12 cellular contexts compared by ENCODE assay signal in the genomic region with DNA sequence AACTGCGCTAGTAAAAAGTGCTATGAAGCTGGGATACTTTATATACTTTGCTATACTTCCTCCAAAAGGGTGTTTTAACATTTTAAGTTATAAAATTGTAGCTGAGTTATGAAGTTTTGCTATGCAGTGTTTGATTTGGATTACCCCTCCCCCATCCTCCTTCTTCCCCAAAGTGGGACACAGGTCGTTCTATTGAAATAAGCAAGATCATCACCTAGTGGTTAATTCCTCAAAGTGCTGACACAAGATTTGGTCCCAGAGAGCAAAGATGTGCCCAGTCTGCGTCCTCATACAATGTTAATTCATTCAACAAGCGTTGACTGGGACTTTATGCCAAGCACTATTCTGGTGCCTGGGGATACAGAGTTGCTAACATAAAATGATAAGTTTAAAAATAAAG.
DNase-seq lines count a peak whose midpoint lies in the region; ATAC-seq and TF ChIP-seq lines count a peak whose summit lies in the region.
"Had no signal": no experiment of that assay in that cellular context is flagged by ENCODE, and none has a peak within 500 bp of the region (broad histone marks: within the 10 kb centered on the region; RNA-seq: fewer than 3 reads in every experiment).

No MANE protein-coding gene starts in this region.

- POLR2A ChIA-PET in HEK293 (lab: Yijun Ruan, JAX): no interaction called here

- CTCF ChIA-PET in HEK293 (lab: Yijun Ruan, JAX): interaction anchor here (0.5 to 1.5 kb wide), 12 partner anchors 12 to 1524 kb away, joined by 3 to 7 read pairs (median 3); no protein-coding TSS in a partner anchor

- no peaks in the 10 kb centered on the region for H3K27me3 Mint-ChIP-seq in activated naive CD8-positive, alpha-beta T cell treated with anti-CD3 and anti-CD28 coated beads for 36 hours
- H3K27me3 Mint-ChIP-seq: activated naive CD8-positive, alpha-beta T cell treated with anti-CD3 and anti-CD28 coated beads, Interleukin-2, amount 50 U/mL, for 24 hours had no signal

- H3K27ac ChIP-seq in HEK293 (ENCODE audit: extremely low read depth, low read depth, low read length): no peak overlapping the region
- no peak overlapping the region for H3K27ac ChIP-seq in WERI-Rb-1
- H3K27ac ChIP-seq: SK-N-MC had no signal

- no peak overlapping the region for H3K4me3 Mint-ChIP-seq in activated naive CD8-positive, alpha-beta T cell treated with anti-CD3 and anti-CD28 coated beads for 36 hours
- H3K4me3 Mint-ChIP-seq: activated naive CD8-positive, alpha-beta T cell treated with anti-CD3 and anti-CD28 coated beads, Interleukin-2, amount 50 U/mL, for 24 hours had no signal

- H3K36me3 Mint-ChIP-seq in activated naive CD8-positive, alpha-beta T cell treated with anti-CD3 and anti-CD28 coated beads for 36 hours: no peaks in the 10 kb centered on the region

- H3K4me1 ChIP-seq in HEK293 (ENCODE audit: control insufficient read depth, insufficient read depth, low read length): no peaks in the 10 kb centered on the region

- H3K9me3 ChIP-seq in HEK293 (ENCODE audit: control insufficient read depth, insufficient read depth, low read depth, low read length) (no peaks in the 10 kb centered on the region), WERI-Rb-1 (ENCODE audit: severe bottlenecking) (no peaks in the 10 kb centered on the region)

- H3K4me3 ChIP-seq in HEK293 (ENCODE audit: low read depth, low read length) (no peak overlapping the region), WERI-Rb-1 (ENCODE audit: low read depth, low read length) (no peak overlapping the region), kidney epithelial cell (ENCODE audit: low read depth, low read length) (no peak overlapping the region), foreskin fibroblast (ENCODE audit: low read depth in 1 of 2, low read length in 2 of 2) (no peak overlapping the region)
- H3K4me3 ChIP-seq: SK-N-MC had no signal

- ATAC-seq in GM21737 (IDR thresholded peaks at IDR 0.05; ENCODE audit: unreplicated experiment): no peak
- ATAC-seq: activated naive CD8-positive, alpha-beta T cell treated with anti-CD3 and anti-CD28 coated beads, Interleukin-2, amount 50 U/mL, for 24 hours had no signal

- no peak overlapping the region for H3K27ac Mint-ChIP-seq in activated naive CD8-positive, alpha-beta T cell treated with anti-CD3 and anti-CD28 coated beads for 36 hours
- H3K27ac Mint-ChIP-seq: activated naive CD8-positive, alpha-beta T cell treated with anti-CD3 and anti-CD28 coated beads, Interleukin-2, amount 50 U/mL, for 24 hours had no signal

- H3K36me3 ChIP-seq in HEK293 (ENCODE audit: control insufficient read depth in 2 of 2, insufficient read depth in 1 of 2, low read length in 2 of 2): no peaks in the 10 kb centered on the region
- no peaks in the 10 kb centered on the region for H3K36me3 ChIP-seq in WERI-Rb-1
- H3K36me3 ChIP-seq in kidney epithelial cell (ENCODE audit: control insufficient read depth, insufficient read depth, low read length): no peaks in the 10 kb centered on the region

- DNase-seq in AG20443 (ENCODE audit: low spot score): peak; percentile 19
- no peak for DNase-seq in WERI-Rb-1
- DNase-seq in kidney epithelial cell (ENCODE audit: low read depth): no peak
- no peak for DNase-seq in activated naive CD8-positive, alpha-beta T cell treated with anti-CD3 and anti-CD28 coated beads for 36 hours
- DNase-seq in foreskin fibroblast: no peak
- DNase-seq in NCI-H1930 (lab: John Stamatoyannopoulos, UW): no peak
- DNase-seq: activated naive CD8-positive, alpha-beta T cell treated with anti-CD3 and anti-CD28 coated beads, Interleukin-2, amount 50 U/mL, for 24 hours; posterior cingulate gyrus; trophoblast cell had no signal

- no peaks in the 10 kb centered on the region for H3K9me3 Mint-ChIP-seq in activated naive CD8-positive, alpha-beta T cell treated with anti-CD3 and anti-CD28 coated beads for 36 hours
- H3K9me3 Mint-ChIP-seq: activated naive CD8-positive, alpha-beta T cell treated with anti-CD3 and anti-CD28 coated beads, Interleukin-2, amount 50 U/mL, for 24 hours had no signal

- H3K27me3 ChIP-seq in WERI-Rb-1 (ENCODE audit: insufficient read depth, low read depth, severe bottlenecking) (no peaks in the 10 kb centered on the region), kidney epithelial cell (ENCODE audit: control insufficient read depth, insufficient read depth, low read length) (no peaks in the 10 kb centered on the region)

- no peaks in the 10 kb centered on the region for H3K4me1 Mint-ChIP-seq in activated naive CD8-positive, alpha-beta T cell treated with anti-CD3 and anti-CD28 coated beads for 36 hours
- H3K4me1 Mint-ChIP-seq: activated naive CD8-positive, alpha-beta T cell treated with anti-CD3 and anti-CD28 coated beads, Interleukin-2, amount 50 U/mL, for 24 hours had no signal

- TF ChIP-seq CTCF in HEK293 (tag by site-specific recombination; IDR thresholded peaks at IDR 0.05): no peak
- peak; percentile 61 for TF ChIP-seq CTCF in WERI-Rb-1 (IDR thresholded peaks at IDR 0.05; ENCODE audit: low read depth, low read length)
- TF ChIP-seq CTCF in kidney epithelial cell (IDR thresholded peaks at IDR 0.05; ENCODE audit: insufficient read depth, low read length, poor library complexity, severe bottlenecking): peak; percentile 20
- no peak for TF ChIP-seq CTCF in foreskin fibroblast (IDR thresholded peaks at IDR 0.05; ENCODE audit: low read depth, low read length)

TF ChIP-seq in HEK293, 187 proteins besides CTCF, POLR2A, EP300 and RAD21:
- TF ChIP-seq, protein P1, sequence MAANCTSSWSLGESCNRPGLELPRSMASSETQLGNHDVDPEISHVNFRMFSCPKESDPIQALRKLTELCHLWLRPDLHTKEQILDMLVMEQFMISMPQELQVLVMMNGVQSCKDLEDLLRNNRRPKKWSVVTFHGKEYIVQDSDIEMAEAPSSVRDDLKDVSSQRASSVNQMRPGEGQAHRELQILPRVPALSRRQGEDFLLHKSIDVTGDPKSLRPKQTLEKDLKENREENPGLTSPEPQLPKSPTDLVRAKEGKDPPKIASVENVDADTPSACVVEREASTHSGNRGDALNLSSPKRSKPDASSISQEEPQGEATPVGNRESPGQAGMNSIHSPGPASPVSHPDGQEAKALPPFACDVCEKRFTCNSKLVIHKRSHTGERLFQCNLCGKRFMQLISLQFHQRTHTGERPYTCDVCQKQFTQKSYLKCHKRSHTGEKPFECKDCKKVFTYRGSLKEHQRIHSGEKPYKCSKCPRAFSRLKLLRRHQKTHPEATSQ (tag by site-specific recombination; IDR thresholded peaks at IDR 0.05): no peak
- peak; percentile 39 for TF ChIP-seq ZNF654 (tag by site-specific recombination; IDR thresholded peaks at IDR 0.05; ENCODE audit: low read depth)

Comparison
In these comparisons a context has a peak if more than half of its experiments do, and no peak if none do; other contexts are left out.
1. CTCF ChIP-seq: peak in WERI-Rb-1 (single experiment) and kidney epithelial cell (single experiment); none in HEK293 (single experiment) and foreskin fibroblast (single experiment).